13 cellular contexts compared by ENCODE assay signal in genomic region chr10:26488344-26488743, GRCh38. TPM values are rescaled to one million over a fixed set of nuclear protein-coding genes. Genes with fewer than 3 reads are reported as not detected.
DNase-seq lines count a peak whose midpoint lies in the region; ATAC-seq and TF ChIP-seq lines count a peak whose summit lies in the region.
"Had no signal": no experiment of that assay in that cellular context is flagged by ENCODE, and none has a peak within 500 bp of the region (broad histone marks: within the 10 kb centered on the region; RNA-seq: fewer than 3 reads in every experiment).

No MANE protein-coding gene starts in this region.

- no peaks in the 10 kb centered on the region for H3K27me3 Mint-ChIP-seq in activated B cell treated with CpG ODN at 0.5 μM for 24 hours
- H3K27me3 Mint-ChIP-seq in endothelial cell (ENCODE audit: unreplicated experiment) = no peaks in the 10 kb centered on the region

- intact Hi-C loops in activated B cell treated with CpG ODN at 0.5 μM for 24 hours (cut with micrococcal nuclease) (no loop called here), sciatic nerve (cut with DNase I) (no loop called here)

- H3K4me1 Mint-ChIP-seq in activated B cell treated with CpG ODN at 0.5 μM for 24 hours (peaks cover 56% of the 10 kb centered on the region), endothelial cell (ENCODE audit: unreplicated experiment) (no peaks in the 10 kb centered on the region)

- H3K9me3 Mint-ChIP-seq in activated B cell treated with CpG ODN at 0.5 μM for 24 hours (peaks cover 2% of the 10 kb centered on the region), endothelial cell (ENCODE audit: unreplicated experiment) (no peaks in the 10 kb centered on the region)

- DNase-seq in stimulated activated CD4-positive, alpha-beta T cell treated with anti-CD3 and anti-CD28 coated beads, Interleukin-15, amount 100 ng/mL, for 24 hours = peak; percentile 51
- DNase-seq in stimulated activated CD4-positive, alpha-beta T cell treated with anti-CD3 and anti-CD28 coated beads, Interleukin-12 subunit alpha, Interleukin-12 subunit beta, amount 100 ng/mL, for 4 hours = no peak
- DNase-seq in activated B cell treated with CpG ODN at 0.5 μM for 24 hours (no peak), fibroblast of peridontal ligament (ENCODE audit: extremely low read depth) (peak; percentile 5), endothelial cell (ENCODE audit: low spot score) (no peak), sciatic nerve (ENCODE audit: low spot score) (no peak)
- DNase-seq: head of caudate nucleus, mesendoderm, NCI-H187 treated with DMSO at 0.1 percent for 48 hours, right lobe of liver had no signal

- no peak for ATAC-seq in activated B cell treated with CpG ODN at 0.5 μM for 24 hours (ENCODE audit: low read depth)
- no peak for ATAC-seq in GM19035 (IDR thresholded peaks at IDR 0.05; ENCODE audit: unreplicated experiment)
- ATAC-seq in GM21423 (IDR thresholded peaks at IDR 0.05; ENCODE audit: unreplicated experiment) = no peak
- ATAC-seq in sciatic nerve = no peak
- ATAC-seq: right lobe of liver had no signal

- POLR2A ChIA-PET in activated B cell treated with CpG ODN at 0.5 μM for 24 hours (lab: Charles Lee) = no interaction called here

- CTCF ChIA-PET in activated B cell treated with CpG ODN at 0.5 μM for 24 hours (lab: Charles Lee) = no interaction called here

- TF ChIP-seq CTCF in activated B cell treated with CpG ODN at 0.5 μM for 24 hours (IDR thresholded peaks at IDR 0.05) (no peak), endothelial cell (IDR thresholded peaks at IDR 0.05; ENCODE audit: unreplicated experiment) (no peak)

- no peak overlapping the region for H3K4me3 Mint-ChIP-seq in activated B cell treated with CpG ODN at 0.5 μM for 24 hours
- H3K4me3 Mint-ChIP-seq in endothelial cell (ENCODE audit: unreplicated experiment) = no peak overlapping the region

- H3K36me3 Mint-ChIP-seq in activated B cell treated with CpG ODN at 0.5 μM for 24 hours (ENCODE audit: low read depth) (peaks cover 34% of the 10 kb centered on the region), endothelial cell (ENCODE audit: low read depth, unreplicated experiment) (no peaks in the 10 kb centered on the region)

- H3K27ac Mint-ChIP-seq in activated B cell treated with CpG ODN at 0.5 μM for 24 hours (peak overlapping the region; percentile 47), endothelial cell (ENCODE audit: unreplicated experiment) (no peak overlapping the region)

RNA-seq across cellular contexts. Expression of gene APBB1IP, which starts 50.2 kb away (rescaled TPM):
- total RNA-seq in activated B cell treated with CpG ODN at 0.5 μM for 24 hours (79.1 and 85.5 TPM in 2 replicates), endothelial cell (ENCODE audit: unreplicated experiment) (not detected), sciatic nerve (17.0 TPM)
- total RNA-seq: HT-29 had no signal

Comparison
In these comparisons a context has a peak if more than half of its experiments do, and no peak if none do; other contexts are left out.
1. DNase-seq: peak in stimulated activated CD4-positive, alpha-beta T cell treated with anti-CD3 and anti-CD28 coated beads, Interleukin-15, amount 100 ng/mL, for 24 hours (single experiment) and fibroblast of peridontal ligament (single experiment); none in stimulated activated CD4-positive, alpha-beta T cell treated with anti-CD3 and anti-CD28 coated beads, Interleukin-12 subunit alpha, Interleukin-12 subunit beta, amount 100 ng/mL, for 4 hours (single experiment), activated B cell treated with CpG ODN at 0.5 μM for 24 hours (single experiment), endothelial cell (single experiment) and sciatic nerve (single experiment).
2. RNA of gene APBB1IP, which starts 50.2 kb away (total RNA-seq): 79.1 to 85.5 TPM in activated B cell treated with CpG ODN at 0.5 μM for 24 hours and 17.0 TPM in sciatic nerve (single experiment); not detected in endothelial cell (single experiment); every median in the first group is over 10 times any median in the second.